Comparison of ENCODE assay signal across 13 cellular contexts in genomic region chr11:104772806-104773241, GRCh38.
DNase-seq lines count a peak whose midpoint lies in the region; ATAC-seq and TF ChIP-seq lines count a peak whose summit lies in the region.
"Had no signal": no experiment of that assay in that cellular context is flagged by ENCODE, and none has a peak within 500 bp of the region (broad histone marks: within the 10 kb centered on the region; RNA-seq: fewer than 3 reads in every experiment).

No MANE protein-coding gene starts in this region.

- 0 out of 2 replicates have a peak overlapping the region, but pooled peaks have one; percentile 20 for H3K27ac ChIP-seq in SK-N-MC
- H3K27ac ChIP-seq: 22Rv1, parathyroid adenoma had no signal

- ATAC-seq in sciatic nerve = peak; percentile 79
- ATAC-seq: stimulated activated naive B cell treated with anti-CD40 and anti-IgM and Interleukin-4, amounts not matched to agents 10 μg/mL and 1 μg/mL and 100 μg/mL, for 72 hours had no signal

- intact Hi-C loops in sciatic nerve (cut with DNase I) = no loop called here

- POLR2A ChIA-PET in HEK293T (lab: Yijun Ruan, JAX) = no interaction called here

- no peak for TF ChIP-seq CTCF in fibroblast of mammary gland (conservative IDR thresholded peaks at IDR 0.05; ENCODE audit: control insufficient read depth, insufficient read depth, low read depth, low read length)

- H3K4me3 ChIP-seq in SK-N-MC (peak overlapping the region; percentile 16; the same call in 1 of the 2 replicates), fibroblast of mammary gland (ENCODE audit: control insufficient read depth, low read depth, low read length) (no peak overlapping the region)

- H3K9me3 ChIP-seq in SK-N-MC (ENCODE audit: low read depth, low read length) = no peaks in the 10 kb centered on the region

- CTCF ChIA-PET in HEK293T (lab: Yijun Ruan, JAX) = no interaction called here

- DNase-seq in DMS153 treated with DMSO at 0.1 percent for 48 hours (lab: John Stamatoyannopoulos, UW; ENCODE audit: unreplicated experiment) (peak; percentile 28), DMS153 (lab: John Stamatoyannopoulos, UW) (no peak), SK-N-MC (ENCODE audit: low read depth, low spot score) (peak; percentile 91), fibroblast of mammary gland (ENCODE audit: low read depth) (peak; percentile 96), sciatic nerve (ENCODE audit: low spot score) (no peak), HEK293T (ENCODE audit: extremely low spot score) (no peak), OCI-M1 (lab: John Stamatoyannopoulos, UW) (no peak)
- DNase-seq in activated CD4-positive, alpha-beta T cell treated with anti-CD3 and anti-CD28 coated beads, Interleukin-2, amount 50 U/mL, for 48 hours = no peak
- DNase-seq: endodermal cell; NCI-H345; stimulated activated naive B cell treated with anti-CD40 and anti-IgM and Interleukin-4, amounts not matched to agents 10 μg/mL and 1 μg/mL and 100 μg/mL, for 72 hours had no signal

- H3K36me3 ChIP-seq in SK-N-MC (ENCODE audit: insufficient read depth, low read length) = no peaks in the 10 kb centered on the region

- no peak overlapping the region for H3K9ac ChIP-seq in SK-N-MC (ENCODE audit: insufficient read length)
- H3K9ac ChIP-seq: parathyroid adenoma had no signal

TF ChIP-seq in HEK293T, 16 proteins besides CTCF, POLR2A, EP300 and RAD21:
- TF ChIP-seq LEF1 (IDR thresholded peaks at IDR 0.05; ENCODE audit: borderline replicate concordance) = no peak
- TF ChIP-seq BHLHE40 (IDR thresholded peaks at IDR 0.05; ENCODE audit: borderline replicate concordance) = no peak
- TF ChIP-seq ARNT (IDR thresholded peaks at IDR 0.05) = no peak
- no peak for TF ChIP-seq PKNOX1 (IDR thresholded peaks at IDR 0.05)
- no peak for TF ChIP-seq FOXM1 (IDR thresholded peaks at IDR 0.05; ENCODE audit: borderline replicate concordance)
- TF ChIP-seq NFRKB (IDR thresholded peaks at IDR 0.05) = no peak
- no peak for TF ChIP-seq HDGF (IDR thresholded peaks at IDR 0.05; ENCODE audit: borderline replicate concordance)
- TF ChIP-seq ELF4 (IDR thresholded peaks at IDR 0.05) = no peak
- TF ChIP-seq FOXA1 (IDR thresholded peaks at IDR 0.05) = no peak
- TF ChIP-seq L3MBTL2 (conservative IDR thresholded peaks at IDR 0.05) = no peak
- TF ChIP-seq SP1 (IDR thresholded peaks at IDR 0.05) = no peak
- no peak for TF ChIP-seq TARDBP (IDR thresholded peaks at IDR 0.05)
- TF ChIP-seq ZNF384 (IDR thresholded peaks at IDR 0.05) = no peak
- TF ChIP-seq SUZ12 (IDR thresholded peaks at IDR 0.05) = no peak
- no peak for TF ChIP-seq CTBP1 (IDR thresholded peaks at IDR 0.05; ENCODE audit: borderline replicate concordance)
- no peak for TF ChIP-seq FOXK2 (IDR thresholded peaks at IDR 0.05)

Comparison
In these comparisons a context has a peak if more than half of its experiments do, and no peak if none do; other contexts are left out.
1. DNase-seq: peak in DMS153 treated with DMSO at 0.1 percent for 48 hours (single experiment), SK-N-MC (single experiment) and fibroblast of mammary gland (single experiment); none in DMS153 (single experiment), sciatic nerve (single experiment), HEK293T (single experiment), OCI-M1 (single experiment) and activated CD4-positive, alpha-beta T cell treated with anti-CD3 and anti-CD28 coated beads, Interleukin-2, amount 50 U/mL, for 48 hours (0 of 2).